In the genomic region with DNA sequence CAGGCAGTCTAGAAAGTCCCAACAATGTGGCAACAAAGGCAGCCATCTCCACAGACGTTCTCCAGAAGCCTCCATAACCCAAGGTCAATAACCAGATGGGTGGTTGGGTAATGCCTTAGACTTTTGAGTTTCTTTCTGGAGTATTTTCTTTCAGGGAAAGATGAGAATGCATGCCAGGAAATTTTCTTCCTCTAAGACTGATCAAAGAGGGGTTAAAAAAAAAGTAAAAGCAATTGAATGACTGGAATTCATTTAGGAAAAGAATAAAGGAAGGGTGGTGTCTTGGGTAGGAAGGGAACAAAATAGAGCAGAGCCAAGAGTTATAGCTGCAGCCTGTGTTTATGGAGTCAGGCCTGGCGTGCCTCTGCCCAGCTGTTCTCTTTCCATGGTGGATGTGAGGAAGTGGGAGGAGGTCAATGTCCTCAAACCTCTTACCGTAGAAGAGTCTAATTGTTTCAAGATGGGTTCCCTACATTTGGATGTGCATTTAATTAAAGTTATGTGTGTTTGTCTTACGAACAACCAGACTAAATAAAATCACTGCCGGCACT, we compare ENCODE assay signal across 14 cellular contexts.
A peak's percentile ranks its signal among the peaks of the same experiment; 100 is the strongest.
DNase-seq lines count a peak whose midpoint lies in the region; ATAC-seq and TF ChIP-seq lines count a peak whose summit lies in the region.
"Had no signal": no experiment of that assay in that cellular context is flagged by ENCODE, and none has a peak within 500 bp of the region (broad histone marks: within the 10 kb centered on the region; RNA-seq: fewer than 3 reads in every experiment).

No MANE protein-coding gene starts in this region.

- peak overlapping the region; percentile 1 for H3K27ac Mint-ChIP-seq in endothelial cell (ENCODE audit: unreplicated experiment)
- peak overlapping the region in 1 of 10 donors; percentile 2 for H3K27ac Mint-ChIP-seq in naive thymus-derived CD8-positive, alpha-beta T cell
- H3K27ac Mint-ChIP-seq: stimulated activated naive CD8-positive, alpha-beta T cell treated with anti-CD3 and anti-CD28 coated beads, Interleukin-15, Interleukin-2, amounts not matched to agents 100 ng/mL and 50 ng/mL, for 24 hours had no signal

- no peak overlapping the region for H3K27ac ChIP-seq in upper lobe of right lung
- H3K27ac ChIP-seq: KMS-11, Peyer's patch had no signal

- H3K9me3 ChIP-seq in mucosa of descending colon (no peaks in the 10 kb centered on the region), upper lobe of right lung (no peaks in the 10 kb centered on the region)
- H3K9me3 ChIP-seq: Peyer's patch had no signal

- H3K27me3 ChIP-seq in upper lobe of right lung, result no peaks in the 10 kb centered on the region
- H3K27me3 ChIP-seq: Peyer's patch had no signal

- intact Hi-C loops in mucosa of descending colon (cut with DNase I, micrococcal nuclease), result no loop called here
- intact Hi-C loops in upper lobe of right lung (cut with DNase I), result no loop called here

- no peaks in the 10 kb centered on the region for H3K9me3 Mint-ChIP-seq in endothelial cell (ENCODE audit: unreplicated experiment)
- peaks cover 0 to 9% (median 0%) of the 10 kb centered on the region in 9 donors for H3K9me3 Mint-ChIP-seq in naive thymus-derived CD8-positive, alpha-beta T cell
- H3K9me3 Mint-ChIP-seq: stimulated activated naive CD8-positive, alpha-beta T cell treated with anti-CD3 and anti-CD28 coated beads, Interleukin-15, Interleukin-2, amounts not matched to agents 100 ng/mL and 50 ng/mL, for 24 hours had no signal

- TF ChIP-seq CTCF in endothelial cell (IDR thresholded peaks at IDR 0.05; ENCODE audit: unreplicated experiment) (no peak), mucosa of descending colon (IDR thresholded peaks at IDR 0.05) (no peak), upper lobe of right lung (IDR thresholded peaks at IDR 0.05) (no peak)

- no peaks in the 10 kb centered on the region for H3K4me1 Mint-ChIP-seq in endothelial cell (ENCODE audit: unreplicated experiment)
- H3K4me1 Mint-ChIP-seq in naive thymus-derived CD8-positive, alpha-beta T cell, result no peaks in the 10 kb centered on the region

- H3K36me3 ChIP-seq in mucosa of descending colon (ENCODE audit: low read depth) (no peaks in the 10 kb centered on the region), upper lobe of right lung (peaks cover 13% of the 10 kb centered on the region)
- H3K36me3 ChIP-seq: Peyer's patch had no signal

- H3K4me1 ChIP-seq in mucosa of descending colon (ENCODE audit: low read depth), result peaks cover 2% of the 10 kb centered on the region
- H3K4me1 ChIP-seq in upper lobe of right lung, result peaks cover 4% of the 10 kb centered on the region

- POLR2A ChIA-PET in naive thymus-derived CD8-positive, alpha-beta T cell (lab: Charles Lee), result no interaction called here

- ATAC-seq in mucosa of descending colon, result peak; percentile 38
- ATAC-seq in upper lobe of right lung, result peak; percentile 46
- no peak for ATAC-seq in naive thymus-derived CD8-positive, alpha-beta T cell

- H3K4me3 ChIP-seq in mucosa of descending colon, result no peak overlapping the region
- H3K4me3 ChIP-seq in upper lobe of right lung, result no peak overlapping the region
- H3K4me3 ChIP-seq: Peyer's patch had no signal

- DNase-seq in LHCN-M2 (ENCODE audit: low read depth), result peak; percentile 45
- DNase-seq in endothelial cell (ENCODE audit: low spot score), result no peak
- DNase-seq in mucosa of descending colon, result peak in 1 of 3 donors; percentile 15
- DNase-seq in upper lobe of right lung, result no peak
- DNase-seq in amygdala (lab: John Stamatoyannopoulos, UW), result no peak
- DNase-seq in naive thymus-derived CD8-positive, alpha-beta T cell, result no peak
- DNase-seq in activated CD4-positive, alpha-beta T cell treated with anti-CD3 and anti-CD28 coated beads, Interleukin-2, amount 50 U/mL, for 1 hour, result no peak
- DNase-seq: activated T-cell treated with anti-CD3 and anti-CD28 coated beads for 4 hours; DMS53; head of caudate nucleus; Peyer's patch; stimulated activated CD4-positive, alpha-beta T cell treated with anti-CD3 and anti-CD28 coated beads, Interleukin-2, amount 100 ng/mL, for 24 hours had no signal

- peaks cover 84% of the 10 kb centered on the region for H3K36me3 Mint-ChIP-seq in endothelial cell (ENCODE audit: low read depth, unreplicated experiment)
- no peaks in the 10 kb centered on the region for H3K36me3 Mint-ChIP-seq in naive thymus-derived CD8-positive, alpha-beta T cell

- H3K4me3 Mint-ChIP-seq in endothelial cell (ENCODE audit: unreplicated experiment), result peak overlapping the region; percentile 0
- no peak overlapping the region for H3K4me3 Mint-ChIP-seq in naive thymus-derived CD8-positive, alpha-beta T cell
- H3K4me3 Mint-ChIP-seq: stimulated activated naive CD8-positive, alpha-beta T cell treated with anti-CD3 and anti-CD28 coated beads, Interleukin-15, Interleukin-2, amounts not matched to agents 100 ng/mL and 50 ng/mL, for 24 hours had no signal

- H3K27me3 Mint-ChIP-seq in endothelial cell (ENCODE audit: unreplicated experiment), result peaks cover 10% of the 10 kb centered on the region
- peaks cover 0 to 2% (median 0%) of the 10 kb centered on the region in 5 donors for H3K27me3 Mint-ChIP-seq in naive thymus-derived CD8-positive, alpha-beta T cell
- H3K27me3 Mint-ChIP-seq: stimulated activated naive CD8-positive, alpha-beta T cell treated with anti-CD3 and anti-CD28 coated beads, Interleukin-15, Interleukin-2, amounts not matched to agents 100 ng/mL and 50 ng/mL, for 24 hours had no signal

Comparison
In these comparisons a context has a peak if more than half of its experiments do, and no peak if none do; other contexts are left out.
1. ATAC-seq: peak in mucosa of descending colon (single experiment) and upper lobe of right lung (single experiment); none in naive thymus-derived CD8-positive, alpha-beta T cell (0 of 2).